10 cellular contexts compared by ENCODE assay signal in the genomic region with DNA sequence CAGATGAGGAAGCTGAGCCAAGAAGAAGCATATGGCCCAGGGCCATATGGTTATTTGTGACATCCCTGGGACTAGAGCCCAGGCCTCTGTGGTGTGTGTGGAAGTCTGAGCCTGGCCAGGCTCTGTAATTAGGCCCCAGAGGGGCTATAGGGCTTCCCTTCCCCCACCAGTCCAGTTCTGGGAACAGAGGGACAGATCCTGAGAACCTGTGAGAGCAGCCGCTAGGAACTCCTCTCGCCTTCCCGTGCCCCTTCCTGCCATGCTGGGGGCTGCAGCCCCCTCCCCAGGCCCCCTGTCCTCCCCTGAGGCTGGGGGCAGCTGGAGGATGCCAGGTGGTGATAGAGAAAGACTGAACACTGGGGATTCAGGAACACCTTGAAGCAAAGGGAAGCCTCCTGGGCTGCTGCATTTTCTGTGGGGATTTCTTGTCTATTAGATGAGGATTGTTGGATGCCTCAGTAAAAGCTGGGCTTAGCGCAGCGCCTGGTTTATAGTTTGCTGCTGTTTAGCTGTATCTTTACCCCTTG. TPM values are rescaled to one million over a fixed set of nuclear protein-coding genes. Genes with fewer than 3 reads are reported as not detected.
DNase-seq lines count a peak whose midpoint lies in the region; ATAC-seq and TF ChIP-seq lines count a peak whose summit lies in the region.
"Had no signal": no experiment of that assay in that cellular context is flagged by ENCODE, and none has a peak within 500 bp of the region (broad histone marks: within the 10 kb centered on the region; RNA-seq: fewer than 3 reads in every experiment).

No MANE protein-coding gene starts in this region.

- H3K4me1 Mint-ChIP-seq in MCF 10A (ENCODE audit: insufficient read depth, unreplicated experiment) (peaks cover 24% of the 10 kb centered on the region), nephron progenitor cell (peaks cover 24% of the 10 kb centered on the region)

- H3K4me1 ChIP-seq in mammary epithelial cell (ENCODE audit: insufficient read depth, low read length): peaks cover 9% of the 10 kb centered on the region
- H3K4me1 ChIP-seq in esophagus muscularis mucosa: peaks cover 42 to 61% (median 48%) of the 10 kb centered on the region in 4 donors
- peaks cover 3% of the 10 kb centered on the region in 2 donors for H3K4me1 ChIP-seq in aorta (ENCODE audit: control insufficient read depth in 1 of 2, insufficient read depth in 2 of 2, low read length in 2 of 2)
- H3K4me1 ChIP-seq in A673 (ENCODE audit: insufficient read depth, low read length, poor library complexity, severe bottlenecking): no peaks in the 10 kb centered on the region

- WGBS in mammary epithelial cell (ENCODE audit: low coverage, missing lambda C conversion rate): 88% methylated on average over 2 of the region's 5 CpGs
- WGBS in esophagus muscularis mucosa: 55% methylated on average over 5 of the region's 5 CpGs
- 83 to 89% methylated on average over 5 of the region's 5 CpGs for WGBS in aorta, 2 donors

- DNase-seq in MCF 10A (ENCODE audit: unreplicated experiment) (no peak), mammary epithelial cell (no peak), esophagus muscularis mucosa (ENCODE audit: extremely low spot score) (no peak), nephron progenitor cell (no peak), aorta (peak in 1 of 2 donors; percentile 50), A673 (ENCODE audit: low spot score) (no peak), EL (no peak)
- no peak for DNase-seq in activated CD8-positive, alpha-beta memory T cell treated with anti-CD3 and anti-CD28 coated beads, Interleukin-2, amount 50 U/mL, for 4 hours
- DNase-seq: NCI-H1930, T-helper 2 cell had no signal

- no peak for TF ChIP-seq CTCF in MCF 10A (IDR thresholded peaks at IDR 0.05; ENCODE audit: unreplicated experiment)
- TF ChIP-seq CTCF in mammary epithelial cell (conservative IDR thresholded peaks at IDR 0.05 in 1 of 2, IDR thresholded peaks at IDR 0.05 in 1 of 2; ENCODE audit: extremely low read depth in 1 of 2, insufficient read depth in 1 of 2, low read depth in 1 of 2, low read length in 2 of 2): no peak
- TF ChIP-seq CTCF in esophagus muscularis mucosa (IDR thresholded peaks at IDR 0.05): no peak
- no peak for TF ChIP-seq CTCF in nephron progenitor cell (IDR thresholded peaks at IDR 0.05)
- no peak for TF ChIP-seq CTCF in A673 (conservative IDR thresholded peaks at IDR 0.05; ENCODE audit: low read depth, low read length)

- H3K27ac Mint-ChIP-seq in MCF 10A (ENCODE audit: low read depth, unreplicated experiment) (peak overlapping the region; percentile 96), nephron progenitor cell (peak overlapping the region; percentile 79)

- H3K27me3 ChIP-seq in mammary epithelial cell (ENCODE audit: insufficient read depth, low read length) (no peaks in the 10 kb centered on the region), esophagus muscularis mucosa (no peaks in the 10 kb centered on the region), aorta (ENCODE audit: control insufficient read depth in 1 of 2, insufficient read depth in 2 of 2, low read length in 1 of 2) (no peaks in the 10 kb centered on the region), A673 (replicated peaks; ENCODE audit: insufficient read depth, low read depth, low read length, poor library complexity) (no peaks in the 10 kb centered on the region)

- H2AFZ ChIP-seq in mammary epithelial cell (ENCODE audit: low read depth, low read length): no peak overlapping the region

- H3K4me3 ChIP-seq in mammary epithelial cell (replicated peaks in 1 of 3; ENCODE audit: insufficient read depth in 1 of 3, low read depth in 2 of 3, low read length in 3 of 3) (no peak overlapping the region), esophagus muscularis mucosa (no peak overlapping the region), aorta (ENCODE audit: low read length in 2 of 2) (no peak overlapping the region), A673 (ENCODE audit: low read depth, low read length, poor library complexity, severe bottlenecking) (no peak overlapping the region)

- POLR2A ChIA-PET in MCF 10A (lab: Yijun Ruan, JAX) (interaction anchor here (0.6 to 2.2 kb wide), 15 partner anchors 10 to 343 kb away, joined by 3 to 19 read pairs (median 3); partner anchors contain the start of genes COQ8A and PSEN2), A673 (lab: Charles Lee; ENCODE audit: low non-redundant PET) (no interaction called here)

- CTCF ChIA-PET in MCF 10A (lab: Yijun Ruan, JAX) (interaction anchor here (0.6 kb wide), 1 partner anchor 229 kb away, joined by 5 read pairs; no protein-coding TSS in a partner anchor), mammary epithelial cell (lab: Charles Lee; ENCODE audit: low non-redundant PET) (no interaction called here), A673 (lab: Charles Lee) (no interaction called here)

- intact Hi-C loops in MCF 10A (cut with micrococcal nuclease): no loop called here
- intact Hi-C loops in mammary epithelial cell (cut with micrococcal nuclease): no loop called here
- intact Hi-C loops in esophagus muscularis mucosa (cut with DNase I): no loop called here
- intact Hi-C loops in aorta (cut with DNase I): no loop called here
- intact Hi-C loops in A673 (cut with micrococcal nuclease; ENCODE audit: unreplicated experiment): no loop called here

- H3K9me3 ChIP-seq in mammary epithelial cell (replicated peaks; ENCODE audit: insufficient read depth, low read length) (peaks cover 4% of the 10 kb centered on the region), esophagus muscularis mucosa (peaks cover 0 to 7% (median 0%) of the 10 kb centered on the region in 4 donors), aorta (ENCODE audit: control insufficient read depth, low read length) (no peaks in the 10 kb centered on the region), A673 (ENCODE audit: low read depth, low read length, poor library complexity, severe bottlenecking) (no peaks in the 10 kb centered on the region)

- H3K9me3 Mint-ChIP-seq in MCF 10A (ENCODE audit: unreplicated experiment) (peaks cover 11% of the 10 kb centered on the region), nephron progenitor cell (peaks cover 19% of the 10 kb centered on the region)

- no peak overlapping the region for H3K9ac ChIP-seq in mammary epithelial cell (ENCODE audit: insufficient read depth, low read length)

- no peaks in the 10 kb centered on the region for H4K20me1 ChIP-seq in mammary epithelial cell (ENCODE audit: insufficient read depth, low read length)

- H3K4me3 Mint-ChIP-seq in MCF 10A (ENCODE audit: unreplicated experiment): no peak overlapping the region
- no peak overlapping the region for H3K4me3 Mint-ChIP-seq in nephron progenitor cell

- no peak overlapping the region for H3K4me2 ChIP-seq in mammary epithelial cell (ENCODE audit: insufficient read depth, low read depth, low read length)

- H3K36me3 ChIP-seq in mammary epithelial cell (ENCODE audit: insufficient read depth, low read length) (no peaks in the 10 kb centered on the region), esophagus muscularis mucosa (peaks cover 4 to 38% (median 24%) of the 10 kb centered on the region in 4 donors), aorta (ENCODE audit: control insufficient read depth in 1 of 2, insufficient read depth in 2 of 2, low read length in 1 of 2) (no peaks in the 10 kb centered on the region), A673 (ENCODE audit: insufficient read depth, low read length, poor library complexity, severe bottlenecking) (no peaks in the 10 kb centered on the region)

- no peak for TF ChIP-seq EP300 in esophagus muscularis mucosa (IDR thresholded peaks at IDR 0.05)

- BruUV-seq in MCF 10A (replicated peaks; lab: Mats Ljungman, UMichigan): no TSS peak
- BruUV-seq in mammary epithelial cell (replicated peaks; lab: Mats Ljungman, UMichigan): no TSS peak
- BruUV-seq in A673 (replicated peaks; lab: Mats Ljungman, UMichigan): no TSS peak

- in situ Hi-C loops in mammary epithelial cell (cut with MboI; ENCODE audit: low sequenced_read_pairs in 2 of 2): no loop called here

- H3K36me3 Mint-ChIP-seq in MCF 10A (ENCODE audit: insufficient read depth, unreplicated experiment) (peaks cover 46% of the 10 kb centered on the region), nephron progenitor cell (ENCODE audit: low read depth) (peaks cover 41% of the 10 kb centered on the region)

- no peaks in the 10 kb centered on the region for H3K79me2 ChIP-seq in mammary epithelial cell (ENCODE audit: insufficient read depth, low read length)

- dilution Hi-C loops in mammary epithelial cell (cut with HindIII; ENCODE audit: low sequenced_read_pairs): no loop called here

- peak; percentile 73 for ATAC-seq in aorta (ENCODE audit: low FRiP score)

- H3K27me3 Mint-ChIP-seq in MCF 10A (ENCODE audit: insufficient read depth, unreplicated experiment) (no peaks in the 10 kb centered on the region), nephron progenitor cell (ENCODE audit: low read depth, poor library complexity) (peaks cover 6% of the 10 kb centered on the region)

- no peak for TF ChIP-seq POLR2A in esophagus muscularis mucosa (IDR thresholded peaks at IDR 0.05; ENCODE audit: low read depth)

- no peak overlapping the region for H3K27ac ChIP-seq in mammary epithelial cell (ENCODE audit: insufficient read depth, low read depth, low read length)
- peak overlapping the region; percentile 89 to 95 (median 93) for H3K27ac ChIP-seq in esophagus muscularis mucosa (replicated peaks in 1 of 4)
- peak overlapping the region; percentile 8 to 89 for H3K27ac ChIP-seq in aorta (ENCODE audit: low read depth in 1 of 2, low read length in 2 of 2)
- H3K27ac ChIP-seq in A673 (ENCODE audit: low read depth, low read length, poor library complexity, severe bottlenecking): no peak overlapping the region

RNA-seq across cellular contexts. Expression of gene COQ8A, which starts 33.3 kb away (rescaled TPM):
- total RNA-seq in MCF 10A (2022): 22.1 and 26.4 TPM in 2 replicates
- total RNA-seq in mammary epithelial cell: 1 to 10 TPM; 5.5 to 7.1 TPM
- 8.7 TPM for polyA plus RNA-seq in mammary epithelial cell
- polyA minus RNA-seq in mammary epithelial cell: 11.7 TPM
- 100 to 1,000 TPM in 1 of 4 donors, 10 to 100 TPM in 3; 73.1 to 118 (median 80.9) TPM for total RNA-seq in esophagus muscularis mucosa
- 10 to 100 TPM; 13.9 to 27.3 TPM for total RNA-seq in aorta
- 10 to 100 TPM; 11.4 to 37.5 TPM for polyA plus RNA-seq in aorta
- total RNA-seq in A673 (2021): 7.7 and 10.0 TPM in 2 replicates

Comparison
In these comparisons a context has a peak if more than half of its experiments do, and no peak if none do; other contexts are left out.
1. H3K27ac ChIP-seq: peak in esophagus muscularis mucosa (4 of 4) and aorta (2 of 2); none in mammary epithelial cell (single experiment) and A673 (single experiment).